Comparison of ENCODE assay signal across 8 cellular contexts in the genomic region with DNA sequence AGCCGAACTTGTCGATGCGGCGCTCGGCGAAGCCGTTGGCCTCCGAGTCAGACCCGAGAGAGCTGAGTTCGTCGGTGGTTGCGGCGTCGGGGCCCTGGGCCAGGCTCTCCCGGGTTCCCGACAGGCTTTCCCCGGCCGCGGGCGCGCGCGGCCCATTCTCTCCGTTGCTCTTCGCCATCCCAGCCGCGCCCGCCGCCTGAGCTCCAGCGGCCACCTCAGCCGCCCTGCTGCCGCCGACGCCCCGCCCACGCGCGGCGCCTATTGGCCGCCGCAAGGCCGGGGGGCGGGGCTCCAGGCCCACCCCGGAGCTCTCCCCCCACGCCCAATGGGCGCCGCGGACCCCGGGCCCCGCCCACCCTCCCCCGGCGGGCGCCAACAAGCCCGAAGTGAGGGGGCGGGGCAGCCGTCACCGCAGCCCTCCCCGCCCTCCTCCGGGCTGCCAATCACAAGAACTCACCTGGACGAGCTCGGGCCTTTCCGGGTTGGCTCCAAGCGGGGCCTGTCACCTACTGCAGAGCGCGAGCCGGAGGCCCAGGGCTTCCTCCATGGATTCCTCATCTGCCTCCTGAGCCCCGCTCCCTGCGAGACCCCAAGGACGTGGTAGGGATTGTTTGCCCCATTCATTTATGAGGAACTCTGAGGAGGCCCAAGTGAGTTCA. TPM values are rescaled to one million over a fixed set of nuclear protein-coding genes. Genes with fewer than 3 reads are reported as not detected.
DNase-seq lines count a peak whose midpoint lies in the region; ATAC-seq and TF ChIP-seq lines count a peak whose summit lies in the region.

Gene TBC1D10A (minus strand): TSS at position 238 of the 659 bp plus-strand sequence. CDS start 60 bp downstream, at position 178.

- H3K4me3 ChIP-seq in BE2C (ENCODE audit: low read depth, low read length) (peak within 1 kb of the TSS; percentile 69), colonic mucosa (peak within 1 kb of the TSS; percentile 93)

- H3K4me3 Mint-ChIP-seq in activated CD4-positive, alpha-beta T cell treated with anti-CD3 and anti-CD28 coated beads, Interleukin-2, amount 10 ng/mL, durations not matched to agents 24 days and 14 days = peak within 1 kb of the TSS; percentile 89

- peak; percentile 70 for ATAC-seq in HG03457 (IDR thresholded peaks at IDR 0.05; ENCODE audit: unreplicated experiment)

- H3K9me3 Mint-ChIP-seq in activated CD4-positive, alpha-beta T cell treated with anti-CD3 and anti-CD28 coated beads, Interleukin-2, amount 10 ng/mL, durations not matched to agents 24 days and 14 days = no peaks in the 10 kb centered on the region

- no peak for TF ChIP-seq CTCF in BE2C (IDR thresholded peaks at IDR 0.05; ENCODE audit: low read depth, low read length)
- no peak for TF ChIP-seq CTCF in colonic mucosa (IDR thresholded peaks at IDR 0.05)

- H3K9me3 ChIP-seq in BE2C (no peaks in the 10 kb centered on the region), colonic mucosa (no peaks in the 10 kb centered on the region)

- peaks cover 8% of the 10 kb centered on the region; the same call in 1 of the 2 replicates for H3K36me3 ChIP-seq in BE2C
- H3K36me3 ChIP-seq in colonic mucosa = no peaks in the 10 kb centered on the region

- peaks cover 6% of the 10 kb centered on the region; the same call in 1 of the 2 replicates for H3K4me1 ChIP-seq in BE2C
- H3K4me1 ChIP-seq in colonic mucosa = peaks cover 7% of the 10 kb centered on the region

- peaks cover 48% of the 10 kb centered on the region for H3K4me1 Mint-ChIP-seq in activated CD4-positive, alpha-beta T cell treated with anti-CD3 and anti-CD28 coated beads, Interleukin-2, amount 10 ng/mL, durations not matched to agents 24 days and 14 days

- H3K27me3 ChIP-seq in BE2C (no peaks in the 10 kb centered on the region), colonic mucosa (no peaks in the 10 kb centered on the region), layer of hippocampus (ENCODE audit: control insufficient read depth, insufficient read depth, low read length) (no peaks in the 10 kb centered on the region)

- DNase-seq in BE2C (peak; percentile 94), GM19240 (ENCODE audit: insufficient read length, low spot score) (peak; percentile 93), NCI-H524 (lab: John Stamatoyannopoulos, UW) (peak; percentile 79 to 93), colonic mucosa (peak; percentile 95)
- DNase-seq in activated CD4-positive, alpha-beta T cell treated with anti-CD3 and anti-CD28 coated beads, Interleukin-2, amount 10 ng/mL, durations not matched to agents 24 days and 14 days = peak; percentile 98
- peak; percentile 81 to 94 (median 88) for DNase-seq in stimulated activated CD4-positive, alpha-beta T cell treated with anti-CD3 and anti-CD28 coated beads, Interleukin-1b, Interleukin-23, amount 100 ng/mL, for 24 hours (ENCODE audit: low read depth in 4 of 4, low spot score in 1 of 4)

- H3K27ac ChIP-seq in colonic mucosa (peak within 1 kb of the TSS; percentile 87), layer of hippocampus (ENCODE audit: low read depth, low read length) (peak within 1 kb of the TSS; percentile 46)

- H3K36me3 Mint-ChIP-seq in activated CD4-positive, alpha-beta T cell treated with anti-CD3 and anti-CD28 coated beads, Interleukin-2, amount 10 ng/mL, durations not matched to agents 24 days and 14 days (ENCODE audit: low read depth) = peaks cover 15% of the 10 kb centered on the region

- no peaks in the 10 kb centered on the region for H3K27me3 Mint-ChIP-seq in activated CD4-positive, alpha-beta T cell treated with anti-CD3 and anti-CD28 coated beads, Interleukin-2, amount 10 ng/mL, durations not matched to agents 24 days and 14 days

- intact Hi-C loops in activated CD4-positive, alpha-beta T cell treated with anti-CD3 and anti-CD28 coated beads, Interleukin-2, amount 10 ng/mL, durations not matched to agents 24 days and 14 days (cut with micrococcal nuclease) = loop anchor here (1.0 to 5.0 kb wide), 4 partner anchors 29 to 1060 kb away; partner anchors contain the start of genes CASTOR1, EWSR1, OSM and RHBDD3
- intact Hi-C loops in colonic mucosa (cut with DNase I) = no loop called here

- H3K27ac Mint-ChIP-seq in activated CD4-positive, alpha-beta T cell treated with anti-CD3 and anti-CD28 coated beads, Interleukin-2, amount 10 ng/mL, durations not matched to agents 24 days and 14 days = peak within 1 kb of the TSS; percentile 84

- H3K9ac ChIP-seq in colonic mucosa (ENCODE audit: low read depth in 2 of 2, low read length in 2 of 2) = peak within 1 kb of the TSS; percentile 82 to 94

RNA-seq across cellular contexts. Expression of gene TBC1D10A, which starts in this region (rescaled TPM):
- 2.9 TPM for polyA plus RNA-seq in BE2C (2012; ENCODE audit: insufficient read depth, insufficient read length, low read depth)
- total RNA-seq in activated CD4-positive, alpha-beta T cell treated with anti-CD3 and anti-CD28 coated beads, Interleukin-2, amount 10 ng/mL, durations not matched to agents 24 days and 14 days = 18.9 and 19.3 TPM in 2 replicates
- 10 to 100 TPM; 34.3 to 35.8 TPM for total RNA-seq in colonic mucosa

Comparison
In these comparisons a context has a peak if more than half of its experiments do, and no peak if none do; other contexts are left out.
1. Peak in every context shown above with its lines: DNase-seq, ATAC-seq, H3K4me3 ChIP-seq and H3K27ac ChIP-seq.